1 cellular context compared by ENCODE assay signal in the genomic region with DNA sequence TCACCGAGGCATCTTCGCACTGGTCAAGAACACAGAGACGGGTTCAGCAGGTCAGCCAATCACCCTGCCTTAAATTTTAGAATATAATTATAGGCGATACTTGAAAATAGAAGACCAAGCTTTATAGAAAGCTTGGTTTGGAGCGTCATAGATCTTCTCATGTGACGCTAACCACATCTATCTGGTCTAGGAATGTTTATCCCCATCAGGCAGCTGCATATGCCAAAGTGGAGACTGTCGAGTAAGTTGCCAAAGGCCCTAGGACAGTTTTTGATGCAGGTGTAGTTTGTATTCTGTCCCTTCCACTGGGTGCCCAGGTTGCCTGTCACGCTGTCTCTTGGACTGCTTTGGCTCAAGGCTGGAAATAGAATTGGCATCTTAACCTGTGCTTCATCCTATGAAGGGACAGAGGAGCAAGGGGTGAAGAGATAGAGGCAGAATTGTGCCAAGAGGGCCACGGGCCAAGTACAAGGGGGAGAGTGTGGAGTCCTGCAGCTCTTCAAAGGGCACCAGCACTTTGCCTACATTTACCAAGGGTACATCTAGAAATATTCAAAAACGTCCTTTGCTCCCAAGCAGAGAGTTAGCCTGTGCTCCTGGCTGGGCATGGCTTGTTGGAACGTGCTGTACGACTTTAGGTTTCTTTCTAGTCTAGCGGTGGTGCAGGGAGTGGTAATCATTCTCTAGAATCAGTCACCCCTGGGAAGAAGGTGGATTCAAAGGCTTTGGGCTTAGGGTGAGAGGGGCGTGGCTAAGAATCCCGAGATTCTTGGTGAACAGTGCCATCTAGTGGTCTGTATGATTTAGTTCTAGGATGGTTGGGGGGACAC.
TF ChIP-seq lines count a peak whose summit lies in the region.

No MANE protein-coding gene starts in this region.

TF ChIP-seq in GM23338, 12 proteins besides CTCF, POLR2A, EP300 and RAD21 (continued from another document):
- TF ChIP-seq, protein P1, sequence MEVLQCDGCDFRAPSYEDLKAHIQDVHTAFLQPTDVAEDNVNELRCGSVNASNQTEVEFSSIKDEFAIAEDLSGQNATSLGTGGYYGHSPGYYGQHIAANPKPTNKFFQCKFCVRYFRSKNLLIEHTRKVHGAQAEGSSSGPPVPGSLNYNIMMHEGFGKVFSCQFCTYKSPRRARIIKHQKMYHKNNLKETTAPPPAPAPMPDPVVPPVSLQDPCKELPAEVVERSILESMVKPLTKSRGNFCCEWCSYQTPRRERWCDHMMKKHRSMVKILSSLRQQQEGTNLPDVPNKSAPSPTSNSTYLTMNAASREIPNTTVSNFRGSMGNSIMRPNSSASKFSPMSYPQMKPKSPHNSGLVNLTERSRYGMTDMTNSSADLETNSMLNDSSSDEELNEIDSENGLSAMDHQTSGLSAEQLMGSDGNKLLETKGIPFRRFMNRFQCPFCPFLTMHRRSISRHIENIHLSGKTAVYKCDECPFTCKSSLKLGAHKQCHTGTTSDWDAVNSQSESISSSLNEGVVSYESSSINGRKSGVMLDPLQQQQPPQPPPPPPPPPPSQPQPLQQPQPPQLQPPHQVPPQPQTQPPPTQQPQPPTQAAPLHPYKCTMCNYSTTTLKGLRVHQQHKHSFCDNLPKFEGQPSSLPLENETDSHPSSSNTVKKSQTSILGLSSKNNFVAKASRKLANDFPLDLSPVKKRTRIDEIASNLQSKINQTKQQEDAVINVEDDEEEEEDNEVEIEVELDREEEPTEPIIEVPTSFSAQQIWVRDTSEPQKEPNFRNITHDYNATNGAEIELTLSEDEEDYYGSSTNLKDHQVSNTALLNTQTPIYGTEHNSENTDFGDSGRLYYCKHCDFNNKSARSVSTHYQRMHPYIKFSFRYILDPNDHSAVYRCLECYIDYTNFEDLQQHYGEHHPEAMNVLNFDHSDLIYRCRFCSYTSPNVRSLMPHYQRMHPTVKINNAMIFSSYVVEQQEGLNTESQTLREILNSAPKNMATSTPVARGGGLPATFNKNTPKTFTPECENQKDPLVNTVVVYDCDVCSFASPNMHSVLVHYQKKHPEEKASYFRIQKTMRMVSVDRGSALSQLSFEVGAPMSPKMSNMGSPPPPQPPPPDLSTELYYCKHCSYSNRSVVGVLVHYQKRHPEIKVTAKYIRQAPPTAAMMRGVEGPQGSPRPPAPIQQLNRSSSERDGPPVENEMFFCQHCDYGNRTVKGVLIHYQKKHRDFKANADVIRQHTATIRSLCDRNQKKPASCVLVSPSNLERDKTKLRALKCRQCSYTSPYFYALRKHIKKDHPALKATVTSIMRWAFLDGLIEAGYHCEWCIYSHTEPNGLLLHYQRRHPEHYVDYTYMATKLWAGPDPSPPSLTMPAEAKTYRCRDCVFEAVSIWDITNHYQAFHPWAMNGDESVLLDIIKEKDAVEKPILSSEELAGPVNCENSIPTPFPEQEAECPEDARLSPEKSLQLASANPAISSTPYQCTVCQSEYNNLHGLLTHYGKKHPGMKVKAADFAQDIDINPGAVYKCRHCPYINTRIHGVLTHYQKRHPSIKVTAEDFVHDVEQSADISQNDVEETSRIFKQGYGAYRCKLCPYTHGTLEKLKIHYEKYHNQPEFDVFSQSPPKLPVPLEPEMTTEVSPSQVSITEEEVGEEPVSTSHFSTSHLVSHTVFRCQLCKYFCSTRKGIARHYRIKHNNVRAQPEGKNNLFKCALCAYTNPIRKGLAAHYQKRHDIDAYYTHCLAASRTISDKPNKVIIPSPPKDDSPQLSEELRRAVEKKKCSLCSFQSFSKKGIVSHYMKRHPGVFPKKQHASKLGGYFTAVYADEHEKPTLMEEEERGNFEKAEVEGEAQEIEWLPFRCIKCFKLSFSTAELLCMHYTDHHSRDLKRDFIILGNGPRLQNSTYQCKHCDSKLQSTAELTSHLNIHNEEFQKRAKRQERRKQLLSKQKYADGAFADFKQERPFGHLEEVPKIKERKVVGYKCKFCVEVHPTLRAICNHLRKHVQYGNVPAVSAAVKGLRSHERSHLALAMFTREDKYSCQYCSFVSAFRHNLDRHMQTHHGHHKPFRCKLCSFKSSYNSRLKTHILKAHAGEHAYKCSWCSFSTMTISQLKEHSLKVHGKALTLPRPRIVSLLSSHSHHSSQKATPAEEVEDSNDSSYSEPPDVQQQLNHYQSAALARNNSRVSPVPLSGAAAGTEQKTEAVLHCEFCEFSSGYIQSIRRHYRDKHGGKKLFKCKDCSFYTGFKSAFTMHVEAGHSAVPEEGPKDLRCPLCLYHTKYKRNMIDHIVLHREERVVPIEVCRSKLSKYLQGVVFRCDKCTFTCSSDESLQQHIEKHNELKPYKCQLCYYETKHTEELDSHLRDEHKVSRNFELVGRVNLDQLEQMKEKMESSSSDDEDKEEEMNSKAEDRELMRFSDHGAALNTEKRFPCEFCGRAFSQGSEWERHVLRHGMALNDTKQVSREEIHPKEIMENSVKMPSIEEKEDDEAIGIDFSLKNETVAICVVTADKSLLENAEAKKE (CRISPR knock-in tag; IDR thresholded peaks at IDR 0.05) = no peak
- TF ChIP-seq EZH2 (IDR thresholded peaks at IDR 0.05; ENCODE audit: low read depth, unreplicated experiment) = no peak
- TF ChIP-seq ZNF331 (CRISPR knock-in tag; IDR thresholded peaks at IDR 0.05; ENCODE audit: low read depth) = no peak
- no peak for TF ChIP-seq JUNB (IDR thresholded peaks at IDR 0.05; ENCODE audit: unreplicated experiment)
TF ChIP-seq in GM23338: peak in this region for 0.
